In genomic region chr1:21904475-21904724, GRCh38 we compare ENCODE assay signal across 1 cellular context.
TF ChIP-seq lines count a peak whose summit lies in the region.

No MANE protein-coding gene starts in this region.

TF ChIP-seq in IMR-90, 13 proteins besides CTCF, POLR2A, EP300 and RAD21 (continued from another document):
- TF ChIP-seq, protein P1, sequence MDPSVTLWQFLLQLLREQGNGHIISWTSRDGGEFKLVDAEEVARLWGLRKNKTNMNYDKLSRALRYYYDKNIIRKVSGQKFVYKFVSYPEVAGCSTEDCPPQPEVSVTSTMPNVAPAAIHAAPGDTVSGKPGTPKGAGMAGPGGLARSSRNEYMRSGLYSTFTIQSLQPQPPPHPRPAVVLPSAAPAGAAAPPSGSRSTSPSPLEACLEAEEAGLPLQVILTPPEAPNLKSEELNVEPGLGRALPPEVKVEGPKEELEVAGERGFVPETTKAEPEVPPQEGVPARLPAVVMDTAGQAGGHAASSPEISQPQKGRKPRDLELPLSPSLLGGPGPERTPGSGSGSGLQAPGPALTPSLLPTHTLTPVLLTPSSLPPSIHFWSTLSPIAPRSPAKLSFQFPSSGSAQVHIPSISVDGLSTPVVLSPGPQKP (IDR thresholded peaks at IDR 0.05; ENCODE audit: borderline replicate concordance, low read depth, low read length), result no peak
- TF ChIP-seq MAZ (IDR thresholded peaks at IDR 0.05; ENCODE audit: borderline replicate concordance, low read depth, low read length) (no peak), FOS (IDR thresholded peaks at IDR 0.05; ENCODE audit: low read depth, low read length) (no peak), RCOR1 (IDR thresholded peaks at IDR 0.05; ENCODE audit: insufficient replicate concordance, low read length) (no peak)
- TF ChIP-seq, protein P2, sequence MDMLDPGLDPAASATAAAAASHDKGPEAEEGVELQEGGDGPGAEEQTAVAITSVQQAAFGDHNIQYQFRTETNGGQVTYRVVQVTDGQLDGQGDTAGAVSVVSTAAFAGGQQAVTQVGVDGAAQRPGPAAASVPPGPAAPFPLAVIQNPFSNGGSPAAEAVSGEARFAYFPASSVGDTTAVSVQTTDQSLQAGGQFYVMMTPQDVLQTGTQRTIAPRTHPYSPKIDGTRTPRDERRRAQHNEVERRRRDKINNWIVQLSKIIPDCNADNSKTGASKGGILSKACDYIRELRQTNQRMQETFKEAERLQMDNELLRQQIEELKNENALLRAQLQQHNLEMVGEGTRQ (IDR thresholded peaks at IDR 0.05; ENCODE audit: low read depth, low read length), result no peak
